Comparison of ENCODE assay signal across 20 cellular contexts in the genomic region with DNA sequence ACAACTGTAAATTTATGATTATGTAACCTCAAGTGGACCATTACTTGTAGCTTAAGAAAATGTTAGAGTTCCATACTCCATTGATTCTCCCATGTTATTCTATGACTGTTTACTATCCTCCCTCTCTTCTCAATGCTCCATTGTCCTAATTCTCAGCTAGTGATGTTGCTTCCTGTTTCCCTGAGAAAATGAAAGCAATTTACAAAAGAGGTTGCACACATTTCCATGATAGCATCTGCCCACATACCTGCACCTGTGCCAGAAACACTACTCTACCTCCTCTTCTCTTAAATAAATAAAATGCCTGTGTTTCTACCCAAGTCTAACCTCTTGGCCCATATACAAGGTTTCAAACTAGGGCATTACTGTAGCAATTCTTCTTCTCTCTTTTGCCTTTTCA.
DNase-seq lines count a peak whose midpoint lies in the region.
"Had no signal": no experiment of that assay in that cellular context is flagged by ENCODE, and none has a peak within 500 bp of the region (broad histone marks: within the 10 kb centered on the region; RNA-seq: fewer than 3 reads in every experiment).

No MANE protein-coding gene starts in this region.

- DNase-seq in DMS53 treated with DMSO at 0.1 percent for 48 hours (lab: John Stamatoyannopoulos, UW; ENCODE audit: unreplicated experiment) (peak; percentile 86), HT1080 (ENCODE audit: low read depth) (peak; percentile 17), NCI-H774 (lab: John Stamatoyannopoulos, UW) (peak; percentile 19), pons (ENCODE audit: low spot score) (peak; percentile 27), NCI-H82 treated with DMSO at 0.1 percent for 48 hours (lab: John Stamatoyannopoulos, UW; ENCODE audit: unreplicated experiment) (no peak), NCI-H1048 (lab: John Stamatoyannopoulos, UW) (no peak)
- DNase-seq in activated naive CD4-positive, alpha-beta T cell treated with anti-CD3 and anti-CD28 coated beads, Interleukin-2, amount 50 U/mL, for 16 hours = no peak
- DNase-seq: C1 segment of cervical spinal cord; CD4-positive, alpha-beta memory T cell; COR-L47; DMS79; EL; GDM1; H9; NCI-H1092; NCI-H1436 treated with DMSO at 0.1 percent for 48 hours; NCI-H187 treated with DMSO at 0.1 percent for 48 hours; NCI-H2227 treated with DMSO at 0.1 percent for 48 hours; NCI-H526 treated with DMSO at 0.1 percent for 48 hours; SHP77 treated with DMSO at 0.1 percent for 48 hours had no signal

Comparison
In these comparisons a context has a peak if more than half of its experiments do, and no peak if none do; other contexts are left out.
1. DNase-seq: peak in DMS53 treated with DMSO at 0.1 percent for 48 hours (single experiment), HT1080 (single experiment), NCI-H774 (single experiment) and pons (single experiment); none in NCI-H82 treated with DMSO at 0.1 percent for 48 hours (single experiment), NCI-H1048 (single experiment) and activated naive CD4-positive, alpha-beta T cell treated with anti-CD3 and anti-CD28 coated beads, Interleukin-2, amount 50 U/mL, for 16 hours (single experiment).